ENCODE assay signal across 9 cellular contexts in the genomic region with DNA sequence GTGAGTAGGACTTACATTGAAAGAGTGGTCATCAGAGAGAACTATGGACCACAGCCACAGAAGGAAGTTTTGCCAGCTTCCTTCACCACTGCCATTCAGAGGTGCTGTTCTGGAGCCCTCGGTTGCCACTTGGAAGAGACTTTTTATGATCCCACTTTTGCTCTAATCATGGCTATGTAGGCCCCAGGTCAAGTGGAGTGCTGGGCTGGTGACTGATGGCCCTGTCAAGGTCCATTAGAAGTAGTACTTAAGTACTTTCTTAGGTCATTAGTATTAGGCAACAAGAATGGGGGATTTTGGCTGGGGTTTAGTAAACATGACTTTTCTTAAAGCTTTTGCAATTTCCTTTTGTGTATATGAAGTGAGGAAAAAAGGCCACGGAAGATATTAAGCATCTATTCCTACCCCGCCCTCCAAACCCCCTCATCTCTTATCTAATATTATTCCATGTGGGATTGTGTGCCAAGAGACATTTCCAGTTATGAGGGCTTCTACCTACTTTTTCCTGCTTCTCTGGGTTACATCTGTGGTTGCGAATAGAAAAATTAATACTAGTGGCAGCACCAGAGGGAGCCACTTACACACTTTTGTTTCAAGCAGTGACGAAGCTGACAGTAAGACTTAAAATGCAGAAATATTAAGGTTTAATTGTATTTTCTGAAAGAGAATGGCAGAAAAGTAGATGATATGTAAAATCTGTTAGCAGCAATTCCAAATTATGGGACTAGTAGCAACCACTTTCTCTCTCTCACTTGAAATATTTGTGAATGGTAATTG. TPM values are rescaled to one million over a fixed set of nuclear protein-coding genes. Genes with fewer than 3 reads are reported as not detected.
DNase-seq lines count a peak whose midpoint lies in the region; ATAC-seq and TF ChIP-seq lines count a peak whose summit lies in the region.
"Had no signal": no experiment of that assay in that cellular context is flagged by ENCODE, and none has a peak within 500 bp of the region (broad histone marks: within the 10 kb centered on the region; RNA-seq: fewer than 3 reads in every experiment).

No MANE protein-coding gene starts in this region.

- no peak overlapping the region for H3K27ac Mint-ChIP-seq in activated naive CD8-positive, alpha-beta T cell treated with anti-CD3 and anti-CD28 coated beads, Interleukin-2, amount 50 U/mL, for 24 hours

- CTCF ChIA-PET in AG04450 (lab: Charles Lee) (interaction anchor here (1.0 kb wide), 1 partner anchor 141 kb away, joined by 3 read pairs; no protein-coding TSS in a partner anchor), PC-9 (lab: Charles Lee) (interaction anchor here (0.6 kb wide), 1 partner anchor 142 kb away, joined by 4 read pairs; no protein-coding TSS in a partner anchor)

- no peaks in the 10 kb centered on the region for H4K20me1 ChIP-seq in PC-9 (ENCODE audit: insufficient read depth)

- ATAC-seq in activated naive CD8-positive, alpha-beta T cell treated with anti-CD3 and anti-CD28 coated beads, Interleukin-2, amount 50 U/mL, for 24 hours = no peak
- ATAC-seq in GM19324 (IDR thresholded peaks at IDR 0.05; ENCODE audit: low FRiP score, unreplicated experiment) = no peak

- no peaks in the 10 kb centered on the region for H3K27me3 Mint-ChIP-seq in activated naive CD8-positive, alpha-beta T cell treated with anti-CD3 and anti-CD28 coated beads, Interleukin-2, amount 50 U/mL, for 24 hours
- H3K27me3 Mint-ChIP-seq: central memory CD8-positive, alpha-beta T cell had no signal

- H3F3A ChIP-seq in PC-9 (ENCODE audit: insufficient read depth, low read depth) = no peaks in the 10 kb centered on the region

- intact Hi-C loops in PC-9 (cut with micrococcal nuclease; ENCODE audit: unreplicated experiment) = loop anchor here (1.0 kb wide), 1 partner anchor 142 kb away; no protein-coding TSS in a partner anchor

- no peaks in the 10 kb centered on the region for H3K27me3 ChIP-seq in AG04450 (ENCODE audit: control insufficient read depth, insufficient read depth, low read length)
- H3K27me3 ChIP-seq in PC-9 (ENCODE audit: insufficient read depth, low read depth) = no peaks in the 10 kb centered on the region

- H3K4me1 Mint-ChIP-seq in activated naive CD8-positive, alpha-beta T cell treated with anti-CD3 and anti-CD28 coated beads, Interleukin-2, amount 50 U/mL, for 24 hours = no peaks in the 10 kb centered on the region
- H3K4me1 Mint-ChIP-seq: central memory CD8-positive, alpha-beta T cell had no signal

- peak; percentile 49 for TF ChIP-seq CTCF in AG04450 (IDR thresholded peaks at IDR 0.05; ENCODE audit: low read depth, low read length)
- peak; percentile 76 for TF ChIP-seq CTCF in PC-9 (conservative IDR thresholded peaks at IDR 0.05)
- peak; percentile 46 for TF ChIP-seq CTCF in fibroblast of mammary gland (conservative IDR thresholded peaks at IDR 0.05; ENCODE audit: control insufficient read depth, insufficient read depth, low read depth, low read length)

- no peaks in the 10 kb centered on the region for H3K79me2 ChIP-seq in PC-9 (ENCODE audit: low read depth)

- no peak overlapping the region for H3K4me2 ChIP-seq in PC-9

- no TSS peak for BruUV-seq in PC-9 (replicated peaks; lab: Mats Ljungman, UMichigan)

- no peaks in the 10 kb centered on the region for H3K4me1 ChIP-seq in PC-9 (replicated peaks; ENCODE audit: insufficient read depth)

- no peak overlapping the region for H2AFZ ChIP-seq in PC-9

- H3K27ac ChIP-seq in AG04450 (ENCODE audit: low read depth, low read length) (no peak overlapping the region), PC-9 (no peak overlapping the region)

- H3K9me3 Mint-ChIP-seq in activated naive CD8-positive, alpha-beta T cell treated with anti-CD3 and anti-CD28 coated beads, Interleukin-2, amount 50 U/mL, for 24 hours = no peaks in the 10 kb centered on the region
- H3K9me3 Mint-ChIP-seq: central memory CD8-positive, alpha-beta T cell had no signal

- DNase-seq in AG04450 (ENCODE audit: low read depth, low spot score) (no peak), H4 (ENCODE audit: low spot score) (peak; percentile 56), PC-9 (peak in 1 of 2 experiments; percentile 35), fibroblast of mammary gland (ENCODE audit: low read depth) (peak; percentile 57), putamen (ENCODE audit: low spot score) (peak; percentile 75), activated T-cell treated with anti-CD3 and anti-CD28 coated beads for 4 hours (no peak)
- DNase-seq in activated naive CD8-positive, alpha-beta T cell treated with anti-CD3 and anti-CD28 coated beads, Interleukin-2, amount 50 U/mL, for 24 hours = no peak

- no peaks in the 10 kb centered on the region for H3K9me2 ChIP-seq in PC-9 (ENCODE audit: insufficient read depth)

- H3K36me3 ChIP-seq in PC-9 (ENCODE audit: low read depth) = no peaks in the 10 kb centered on the region

- no peaks in the 10 kb centered on the region for H3K36me3 Mint-ChIP-seq in activated naive CD8-positive, alpha-beta T cell treated with anti-CD3 and anti-CD28 coated beads, Interleukin-2, amount 50 U/mL, for 24 hours (ENCODE audit: low read depth)

- POLR2A ChIA-PET in AG04450 (lab: Yijun Ruan, JAX) = no interaction called here
- POLR2A ChIA-PET in PC-9 (lab: Charles Lee; ENCODE audit: unreplicated experiment) = interaction anchor here (0.5 to 0.7 kb wide), 2 partner anchors 10 to 969 kb away, joined by 3 to 4 read pairs; no protein-coding TSS in a partner anchor

- H3K9me3 ChIP-seq in AG04450 (ENCODE audit: control insufficient read depth, insufficient read depth, low read length) = no peaks in the 10 kb centered on the region
- H3K9me3 ChIP-seq in PC-9 (ENCODE audit: insufficient read depth, low read depth) = no peaks in the 10 kb centered on the region

- H3K4me3 ChIP-seq in AG04450 (ENCODE audit: low read depth, low read length) (no peak overlapping the region), PC-9 (no peak overlapping the region), fibroblast of mammary gland (ENCODE audit: control insufficient read depth, low read depth, low read length) (no peak overlapping the region)

- H3K4me3 Mint-ChIP-seq in activated naive CD8-positive, alpha-beta T cell treated with anti-CD3 and anti-CD28 coated beads, Interleukin-2, amount 50 U/mL, for 24 hours = no peak overlapping the region
- H3K4me3 Mint-ChIP-seq: central memory CD8-positive, alpha-beta T cell had no signal

RNA-seq across cellular contexts. Expression of gene NLGN1, which starts 13.9 kb away (rescaled TPM):
- polyA plus RNA-seq in AG04450 (2011; rRNA removed) = 1.4 and 1.7 TPM in 2 replicates
- polyA minus RNA-seq in AG04450 (2011; rRNA and poly(A)+ RNA removed) = 7.3 and 8.3 TPM in 2 replicates
- 14.7 and 16.9 TPM in 2 replicates for total RNA-seq in H4 (2014; rRNA removed; shearing (Covaris generic))
- total RNA-seq in PC-9 (2021) = 1.4 TPM in 2 replicates

Comparison
In these comparisons a context has a peak if more than half of its experiments do, and no peak if none do; other contexts are left out.
1. DNase-seq: peak in H4 (single experiment), fibroblast of mammary gland (single experiment) and putamen (single experiment); none in AG04450 (single experiment), activated naive CD8-positive, alpha-beta T cell treated with anti-CD3 and anti-CD28 coated beads, Interleukin-2, amount 50 U/mL, for 24 hours (single experiment) and activated T-cell treated with anti-CD3 and anti-CD28 coated beads for 4 hours (single experiment).
2. Peak in every context shown above with its lines, with median percentiles within 50 percentile points of each other: CTCF ChIP-seq.